8 cellular contexts compared by ENCODE assay signal in genomic region chr3:54146383-54147239, GRCh38. TPM values are rescaled to one million over a fixed set of nuclear protein-coding genes. Genes with fewer than 3 reads are reported as not detected.
A peak's percentile ranks its signal among the peaks of the same experiment; 100 is the strongest.
DNase-seq lines count a peak whose midpoint lies in the region; ATAC-seq and TF ChIP-seq lines count a peak whose summit lies in the region.

No MANE protein-coding gene starts in this region.

- no peak for ATAC-seq in GM21381 (IDR thresholded peaks at IDR 0.05; ENCODE audit: unreplicated experiment)

- H3K4me3 Mint-ChIP-seq in chondrocyte (ENCODE audit: unreplicated experiment), result no peak overlapping the region
- no peak overlapping the region for H3K4me3 Mint-ChIP-seq in activated CD4-positive, alpha-beta T cell treated with anti-CD3 and anti-CD28 coated beads, Interleukin-2, amount 10 ng/mL, durations not matched to agents 24 days and 14 days

- no peaks in the 10 kb centered on the region for H3K9me3 Mint-ChIP-seq in chondrocyte (ENCODE audit: low read depth)
- H3K9me3 Mint-ChIP-seq in activated CD4-positive, alpha-beta T cell treated with anti-CD3 and anti-CD28 coated beads, Interleukin-2, amount 10 ng/mL, durations not matched to agents 24 days and 14 days, result no peaks in the 10 kb centered on the region

- H3K36me3 Mint-ChIP-seq in chondrocyte (ENCODE audit: low read depth), result no peaks in the 10 kb centered on the region
- H3K36me3 Mint-ChIP-seq in activated CD4-positive, alpha-beta T cell treated with anti-CD3 and anti-CD28 coated beads, Interleukin-2, amount 10 ng/mL, durations not matched to agents 24 days and 14 days (ENCODE audit: low read depth), result no peaks in the 10 kb centered on the region

- no peaks in the 10 kb centered on the region for H3K4me1 Mint-ChIP-seq in chondrocyte (ENCODE audit: low read depth)
- no peaks in the 10 kb centered on the region for H3K4me1 Mint-ChIP-seq in activated CD4-positive, alpha-beta T cell treated with anti-CD3 and anti-CD28 coated beads, Interleukin-2, amount 10 ng/mL, durations not matched to agents 24 days and 14 days

- no peak overlapping the region for H3K27ac Mint-ChIP-seq in chondrocyte (ENCODE audit: unreplicated experiment)
- no peak overlapping the region for H3K27ac Mint-ChIP-seq in activated CD4-positive, alpha-beta T cell treated with anti-CD3 and anti-CD28 coated beads, Interleukin-2, amount 10 ng/mL, durations not matched to agents 24 days and 14 days

- peak; percentile 18 for DNase-seq in activated CD4-positive, alpha-beta T cell treated with anti-CD3 and anti-CD28 coated beads for 48 hours
- no peak for DNase-seq in activated CD4-positive, alpha-beta T cell treated with anti-CD3 and anti-CD28 coated beads for 1 hour
- DNase-seq in NCI-H460 (ENCODE audit: extremely low read depth, low read depth) (peak; percentile 65), chondrocyte (ENCODE audit: low spot score) (no peak), midbrain (lab: John Stamatoyannopoulos, UW) (peak; percentile 39)
- no peak for DNase-seq in central memory CD4-positive, alpha-beta T cell
- no peak for DNase-seq in activated CD4-positive, alpha-beta T cell treated with anti-CD3 and anti-CD28 coated beads, Interleukin-2, amount 10 ng/mL, durations not matched to agents 24 days and 14 days

- TF ChIP-seq CTCF in chondrocyte (IDR thresholded peaks at IDR 0.05), result peak; percentile 59

- peaks cover 28% of the 10 kb centered on the region for H3K27me3 Mint-ChIP-seq in chondrocyte (ENCODE audit: low read depth)
- no peaks in the 10 kb centered on the region for H3K27me3 Mint-ChIP-seq in activated CD4-positive, alpha-beta T cell treated with anti-CD3 and anti-CD28 coated beads, Interleukin-2, amount 10 ng/mL, durations not matched to agents 24 days and 14 days

- intact Hi-C loops in activated CD4-positive, alpha-beta T cell treated with anti-CD3 and anti-CD28 coated beads, Interleukin-2, amount 10 ng/mL, durations not matched to agents 24 days and 14 days (cut with micrococcal nuclease), result no loop called here

RNA-seq across cellular contexts. Expression of gene CACNA2D3, which starts 24.3 kb away (rescaled TPM):
- total RNA-seq in NCI-H460 (2014; rRNA removed; shearing (Covaris generic)), result 6.4 and 10.8 TPM in 2 replicates
- polyA plus RNA-seq in NCI-H460 (2014; cell fraction: nucleus; rRNA removed), result 8.9 and 9.2 TPM in 2 replicates
- not detected in 3 replicates for total RNA-seq in chondrocyte
- total RNA-seq in activated CD4-positive, alpha-beta T cell treated with anti-CD3 and anti-CD28 coated beads, Interleukin-2, amount 10 ng/mL, durations not matched to agents 24 days and 14 days, result not detected in 2 replicates

Comparison
In these comparisons a context has a peak if more than half of its experiments do, and no peak if none do; other contexts are left out.
1. DNase-seq: peak in activated CD4-positive, alpha-beta T cell treated with anti-CD3 and anti-CD28 coated beads for 48 hours (single experiment), NCI-H460 (single experiment) and midbrain (single experiment); none in activated CD4-positive, alpha-beta T cell treated with anti-CD3 and anti-CD28 coated beads for 1 hour (single experiment), chondrocyte (single experiment), central memory CD4-positive, alpha-beta T cell (single experiment) and activated CD4-positive, alpha-beta T cell treated with anti-CD3 and anti-CD28 coated beads, Interleukin-2, amount 10 ng/mL, durations not matched to agents 24 days and 14 days (single experiment).